In genomic region chr7:48085942-48086341, GRCh38 we compare ENCODE assay signal across 14 cellular contexts. TPM values are rescaled to one million over a fixed set of nuclear protein-coding genes. Genes with fewer than 3 reads are reported as not detected.
DNase-seq lines count a peak whose midpoint lies in the region; ATAC-seq and TF ChIP-seq lines count a peak whose summit lies in the region.
"Had no signal": no experiment of that assay in that cellular context is flagged by ENCODE, and none has a peak within 500 bp of the region (broad histone marks: within the 10 kb centered on the region; RNA-seq: fewer than 3 reads in every experiment).

No MANE protein-coding gene starts in this region.

- H3K4me1 Mint-ChIP-seq in stimulated activated naive CD8-positive, alpha-beta T cell treated with anti-CD3 and anti-CD28 coated beads, Interleukin-15, Interleukin-2, amounts not matched to agents 100 ng/mL and 50 ng/mL, for 24 hours (ENCODE audit: low read depth), result peaks cover 76% of the 10 kb centered on the region
- peaks cover 69% of the 10 kb centered on the region for H3K4me1 Mint-ChIP-seq in activated CD8-positive, alpha-beta T cell treated with anti-CD3 and anti-CD28 coated beads, Interleukin-2, amount 10 ng/mL, durations not matched to agents 7 days and 5 days (ENCODE audit: low read depth)

- H3K9me3 ChIP-seq in gastroesophageal sphincter, result no peaks in the 10 kb centered on the region

- POLR2A ChIA-PET in activated CD8-positive, alpha-beta T cell treated with anti-CD3 and anti-CD28 coated beads, Interleukin-2, amount 10 ng/mL, durations not matched to agents 7 days and 5 days (lab: Charles Lee), result interaction anchor here (1.1 to 2.4 kb wide), 3 partner anchors 8 to 94 kb away, joined by 3 to 9 read pairs (median 6); no protein-coding TSS in a partner anchor

- peaks cover 11% of the 10 kb centered on the region for H3K36me3 Mint-ChIP-seq in stimulated activated naive CD8-positive, alpha-beta T cell treated with anti-CD3 and anti-CD28 coated beads, Interleukin-15, Interleukin-2, amounts not matched to agents 100 ng/mL and 50 ng/mL, for 24 hours (ENCODE audit: low read depth)
- peaks cover 19% of the 10 kb centered on the region for H3K36me3 Mint-ChIP-seq in activated CD8-positive, alpha-beta T cell treated with anti-CD3 and anti-CD28 coated beads, Interleukin-2, amount 10 ng/mL, durations not matched to agents 7 days and 5 days (ENCODE audit: low read depth)

- H3K27ac ChIP-seq in gastroesophageal sphincter, result no peak overlapping the region
- H3K27ac ChIP-seq: WERI-Rb-1 had no signal

- CTCF ChIA-PET in activated CD8-positive, alpha-beta T cell treated with anti-CD3 and anti-CD28 coated beads, Interleukin-2, amount 10 ng/mL, durations not matched to agents 7 days and 5 days (lab: Charles Lee), result interaction anchor here (1.2 to 6.7 kb wide), 6 partner anchors 9 to 141 kb away, joined by 3 to 39 read pairs (median 7); no protein-coding TSS in a partner anchor

- TF ChIP-seq POLR2A in gastroesophageal sphincter (IDR thresholded peaks at IDR 0.05), result no peak

- no peak for TF ChIP-seq CTCF in gastroesophageal sphincter (IDR thresholded peaks at IDR 0.05)

- WGBS in gastroesophageal sphincter (ENCODE audit: low coverage in 1 of 2), 2 donors, result 100% methylated on average over 1 of the region's 1 CpG; no CpG with 5 or more reads in 1 of the 2 donors

- no peak overlapping the region for H3K4me3 ChIP-seq in gastroesophageal sphincter

- H3K4me3 Mint-ChIP-seq in stimulated activated naive CD8-positive, alpha-beta T cell treated with anti-CD3 and anti-CD28 coated beads, Interleukin-15, Interleukin-2, amounts not matched to agents 100 ng/mL and 50 ng/mL, for 24 hours, result peak overlapping the region; percentile 71
- no peak overlapping the region for H3K4me3 Mint-ChIP-seq in activated CD8-positive, alpha-beta T cell treated with anti-CD3 and anti-CD28 coated beads, Interleukin-2, amount 10 ng/mL, durations not matched to agents 7 days and 5 days

- no peak for TF ChIP-seq EP300 in gastroesophageal sphincter (IDR thresholded peaks at IDR 0.05)

- H3K27ac Mint-ChIP-seq in stimulated activated naive CD8-positive, alpha-beta T cell treated with anti-CD3 and anti-CD28 coated beads, Interleukin-15, Interleukin-2, amounts not matched to agents 100 ng/mL and 50 ng/mL, for 24 hours, result peak overlapping the region; percentile 91
- H3K27ac Mint-ChIP-seq in activated CD8-positive, alpha-beta T cell treated with anti-CD3 and anti-CD28 coated beads, Interleukin-2, amount 10 ng/mL, durations not matched to agents 7 days and 5 days, result peak overlapping the region; percentile 82

- DNase-seq in stimulated activated naive CD8-positive, alpha-beta T cell treated with anti-CD3 and anti-CD28 coated beads, Interleukin-15, Interleukin-2, amounts not matched to agents 100 U/mL and 50 U/mL, for 24 hours, result no peak
- DNase-seq in activated CD8-positive, alpha-beta T cell treated with anti-CD3 and anti-CD28 coated beads, Interleukin-2, amount 10 ng/mL, durations not matched to agents 7 days and 5 days, result no peak
- peak; percentile 46 for DNase-seq in myocyte (ENCODE audit: low read depth)
- DNase-seq in HUDEP-2 (lab: John Stamatoyannopoulos, UW; ENCODE audit: unreplicated experiment in 76 of 76), result no peak
- DNase-seq: NCI-H187; stimulated activated CD4-positive, alpha-beta T cell treated with anti-CD3 and anti-CD28 coated beads, Interleukin-1b, Interleukin-23, amount 100 ng/mL, for 48 hours; WERI-Rb-1 had no signal

- no peak for ATAC-seq in stimulated activated naive CD8-positive, alpha-beta T cell treated with anti-CD3 and anti-CD28 coated beads, Interleukin-15, Interleukin-2, amounts not matched to agents 100 U/mL and 50 U/mL, for 24 hours
- no peak for ATAC-seq in activated CD8-positive, alpha-beta T cell treated with anti-CD3 and anti-CD28 coated beads, Interleukin-2, amount 10 ng/mL, durations not matched to agents 7 days and 5 days
- ATAC-seq in gastroesophageal sphincter, result no peak
- no peak for ATAC-seq in HG02981 (IDR thresholded peaks at IDR 0.05; ENCODE audit: unreplicated experiment)
- ATAC-seq in GM18868 (IDR thresholded peaks at IDR 0.05; ENCODE audit: unreplicated experiment), result no peak

- H3K36me3 ChIP-seq in gastroesophageal sphincter, result no peaks in the 10 kb centered on the region

- H3K4me1 ChIP-seq in gastroesophageal sphincter, result peaks cover 0 to 31% (median 0%) of the 10 kb centered on the region in 3 donors

- no peaks in the 10 kb centered on the region for H3K27me3 ChIP-seq in gastroesophageal sphincter

- H3K27me3 Mint-ChIP-seq in stimulated activated naive CD8-positive, alpha-beta T cell treated with anti-CD3 and anti-CD28 coated beads, Interleukin-15, Interleukin-2, amounts not matched to agents 100 ng/mL and 50 ng/mL, for 24 hours, result peaks cover under 1% of the 10 kb centered on the region
- H3K27me3 Mint-ChIP-seq in activated CD8-positive, alpha-beta T cell treated with anti-CD3 and anti-CD28 coated beads, Interleukin-2, amount 10 ng/mL, durations not matched to agents 7 days and 5 days (ENCODE audit: low read depth), result no peaks in the 10 kb centered on the region

- H3K9me3 Mint-ChIP-seq in stimulated activated naive CD8-positive, alpha-beta T cell treated with anti-CD3 and anti-CD28 coated beads, Interleukin-15, Interleukin-2, amounts not matched to agents 100 ng/mL and 50 ng/mL, for 24 hours, result no peaks in the 10 kb centered on the region
- H3K9me3 Mint-ChIP-seq in activated CD8-positive, alpha-beta T cell treated with anti-CD3 and anti-CD28 coated beads, Interleukin-2, amount 10 ng/mL, durations not matched to agents 7 days and 5 days (ENCODE audit: insufficient read depth), result no peaks in the 10 kb centered on the region

RNA-seq across cellular contexts. Expression of gene UPP1, which starts 3.1 kb away (rescaled TPM):
- total RNA-seq in activated CD8-positive, alpha-beta T cell treated with anti-CD3 and anti-CD28 coated beads, Interleukin-2, amount 10 ng/mL, durations not matched to agents 7 days and 5 days, result 10 to 100 TPM; 60.7 to 68.4 TPM
- total RNA-seq in myocyte (7.5 and 7.7 TPM in 2 replicates), gastroesophageal sphincter (10 to 100 TPM in 3 of 4 donors, 1 to 10 TPM in 1; 6.1 to 27.6 (median 12.0) TPM)
- polyA plus RNA-seq in myocyte (2012), result 38.5 TPM

RNA-seq across cellular contexts. Expression of gene C7orf57, which starts 50.6 kb away (rescaled TPM):
- under 1 TPM in 1 of 2 experiments, not detected in 1; 0.10 TPM for total RNA-seq in activated CD8-positive, alpha-beta T cell treated with anti-CD3 and anti-CD28 coated beads, Interleukin-2, amount 10 ng/mL, durations not matched to agents 7 days and 5 days
- total RNA-seq in myocyte (0.83 and 1.1 TPM in 2 replicates), gastroesophageal sphincter (not detected)
- 0.16 TPM for polyA plus RNA-seq in myocyte (2012)
- total RNA-seq: epithelial cell of proximal tubule, HT1080 had no signal

RNA-seq across cellular contexts. Expression of gene SUN3, which starts 57.0 kb away (rescaled TPM):
- total RNA-seq in activated CD8-positive, alpha-beta T cell treated with anti-CD3 and anti-CD28 coated beads, Interleukin-2, amount 10 ng/mL, durations not matched to agents 7 days and 5 days, result under 1 TPM in 1 of 2 experiments, not detected in 1; 0.97 TPM
- total RNA-seq in myocyte (0.32 TPM in 1 of 2 replicates, not detected in the other), gastroesophageal sphincter (not detected)
- 0.20 TPM for polyA plus RNA-seq in myocyte (2012)
- total RNA-seq: epithelial cell of proximal tubule, HT1080, temporal lobe had no signal
